28 cellular contexts compared by ENCODE assay signal in the genomic region with DNA sequence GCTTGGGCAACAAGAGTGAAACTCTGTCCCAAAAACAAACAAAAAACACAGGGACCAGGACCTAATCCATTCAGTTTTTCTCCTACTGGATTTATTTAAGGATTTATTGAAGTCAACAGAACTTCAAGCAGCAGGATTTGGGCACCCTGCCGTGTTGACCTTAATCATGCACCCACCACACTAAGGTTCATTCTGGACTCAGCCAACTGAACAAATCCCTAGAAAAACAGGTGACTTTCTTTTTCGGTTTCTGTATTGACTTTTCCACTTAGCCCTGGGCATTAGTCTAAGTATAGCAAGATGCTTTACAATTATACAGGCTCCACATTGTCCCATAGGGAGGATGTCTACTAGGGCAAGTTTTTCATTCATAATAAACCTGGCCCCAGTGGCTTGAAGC. TPM values are rescaled to one million over a fixed set of nuclear protein-coding genes. Genes with fewer than 3 reads are reported as not detected.
"Had no signal": no experiment of that assay in that cellular context is flagged by ENCODE, and none has a peak within 500 bp of the region (broad histone marks: within the 10 kb centered on the region; RNA-seq: fewer than 3 reads in every experiment).

No MANE protein-coding gene starts in this region.

- H2AFZ ChIP-seq: hepatocyte, parathyroid adenoma had no signal

- H3K9ac ChIP-seq: parathyroid adenoma had no signal

- FAIRE-seq: colon, kidney had no signal

- H3K27ac ChIP-seq: dorsolateral prefrontal cortex, epithelial cell of prostate, heart left ventricle, hepatocyte, neutrophil, parathyroid adenoma, right atrium auricular region, sigmoid colon, stomach, tibial artery had no signal

- DNase-seq: dorsolateral prefrontal cortex; effector CD4-positive, alpha-beta T cell; endodermal cell; foreskin fibroblast; heart left ventricle; kidney; mesenchymal stem cell; mucosa of descending colon; naive B cell; sigmoid colon; stimulated activated CD4-positive, alpha-beta T cell treated with anti-CD3 and anti-CD28 coated beads, Interleukin-2, amount 100 ng/mL, for 24 hours; stimulated activated CD4-positive, alpha-beta T cell treated with anti-CD3 and anti-CD28 coated beads, Interleukin-4, amount 100 ng/mL, for 24 hours; stimulated activated naive CD4-positive, alpha-beta T cell treated with Interleukin-2 at 50 U/mL for 16 hours; stomach; tibial artery had no signal

- H3K9me3 ChIP-seq: gastroesophageal sphincter, heart left ventricle, mucosa of descending colon, neutrophil, right atrium auricular region, sigmoid colon, stomach, tibial artery had no signal

- H3K4me2 ChIP-seq: hepatocyte had no signal

- H3K27me3 ChIP-seq: dorsolateral prefrontal cortex, gastroesophageal sphincter, heart left ventricle, hepatocyte, neutrophil, right atrium auricular region, sigmoid colon, stomach, tibial artery had no signal

- ATAC-seq: esophagus mucosa; gastroesophageal sphincter; left lobe of liver; mucosa of descending colon; natural killer cell treated with Interleukin-12 subunit alpha and Interleukin-12 subunit beta and Interleukin-15 and Interleukin-18, amount 100 ng/mL, for 72 hours; stimulated activated effector memory CD8-positive, alpha-beta T cell treated with anti-CD3 and anti-CD28 coated beads, Interleukin-12 subunit alpha, Interleukin-12 subunit beta, amount 100 ng/mL, for 72 hours had no signal

- H3K4me3 ChIP-seq: dorsolateral prefrontal cortex, gastroesophageal sphincter, heart left ventricle, hepatocyte, mucosa of descending colon, right atrium auricular region, sigmoid colon, stomach, tibial artery had no signal

- H3K36me3 ChIP-seq: right atrium auricular region had no signal

RNA-seq across cellular contexts. Expression of a gene that starts 41.3 kb away (rescaled TPM):
- total RNA-seq: endodermal cell, esophagus mucosa, hepatocyte, liver, lung microvascular endothelial cell had no signal
- polyA plus RNA-seq: hepatocyte had no signal
